In the genomic region with DNA sequence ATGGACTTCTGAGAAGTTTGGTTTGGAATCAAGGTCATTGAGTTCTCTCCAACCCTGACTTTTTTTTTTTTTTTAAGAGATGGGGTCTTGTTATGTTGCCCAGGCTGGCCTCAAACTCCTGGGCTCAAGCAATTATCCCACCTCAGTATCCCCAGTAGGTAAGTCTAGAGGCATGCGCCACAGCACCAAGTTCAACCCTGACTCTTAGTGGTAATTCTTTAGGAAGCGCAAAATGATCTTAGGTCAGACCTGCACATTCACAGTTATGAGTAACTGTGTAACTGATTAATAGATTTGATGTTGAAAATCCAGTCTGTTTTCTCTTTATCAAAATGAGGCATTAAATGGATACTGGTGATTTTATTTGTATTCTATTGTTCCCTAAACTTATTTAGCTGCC, we compare ENCODE assay signal across 23 cellular contexts.
DNase-seq lines count a peak whose midpoint lies in the region; ATAC-seq, FAIRE-seq and TF ChIP-seq lines count a peak whose summit lies in the region.
"Had no signal": no experiment of that assay in that cellular context is flagged by ENCODE, and none has a peak within 500 bp of the region (broad histone marks: within the 10 kb centered on the region; RNA-seq: fewer than 3 reads in every experiment).

No MANE protein-coding gene starts in this region.

- WGBS in mesenchymal stem cell, result 100% methylated on average over 1 of the region's 2 CpGs

- no peak overlapping the region for H3K18ac ChIP-seq in mesenchymal stem cell (ENCODE audit: low read depth in 1 of 2, low read length in 2 of 2)

- H2BK12ac ChIP-seq in mesenchymal stem cell (ENCODE audit: low read length in 2 of 2), result no peak overlapping the region

- H4K91ac ChIP-seq in mesenchymal stem cell (ENCODE audit: low read length), result no peak overlapping the region

- in situ Hi-C loops in ACHN (cut with HindIII; ENCODE audit: low pct_ligation_motif_present, low pct_unique_long_range_greater_than_20kb, low sequenced_read_pairs), result no loop called here

- no peak for TF ChIP-seq CTCF in HFFc6 (IDR thresholded peaks at IDR 0.05)
- TF ChIP-seq CTCF in astrocyte (IDR thresholded peaks at IDR 0.05; ENCODE audit: insufficient read depth, low read depth, low read length), result no peak

- peaks cover 26% of the 10 kb centered on the region for H3K4me1 Mint-ChIP-seq in HFFc6 (ENCODE audit: low read depth)
- H3K4me1 Mint-ChIP-seq in astrocyte (ENCODE audit: low read depth, unreplicated experiment), result peaks cover 16% of the 10 kb centered on the region
- H3K4me1 Mint-ChIP-seq: CD4-positive, CD25-positive, alpha-beta regulatory T cell; CD8-positive, alpha-beta memory T cell; GM23338; IgD-negative memory B cell had no signal

- H3K4me3 ChIP-seq in astrocyte (ENCODE audit: insufficient read depth, low read depth, low read length), result no peak overlapping the region
- no peak overlapping the region for H3K4me3 ChIP-seq in mesenchymal stem cell (ENCODE audit: insufficient read depth in 1 of 2, low read depth in 1 of 2, low read length in 2 of 2)
- H3K4me3 ChIP-seq: GM12878, GM23338 had no signal

- H3K9me3 Mint-ChIP-seq in HFFc6 (no peaks in the 10 kb centered on the region), astrocyte (ENCODE audit: unreplicated experiment) (no peaks in the 10 kb centered on the region)
- H3K9me3 Mint-ChIP-seq: GM23338 had no signal

- no peak overlapping the region for H3K14ac ChIP-seq in mesenchymal stem cell (ENCODE audit: low read length in 2 of 2)

- H3K27ac ChIP-seq in astrocyte (ENCODE audit: low read depth, low read length) (no peak overlapping the region), mesenchymal stem cell (ENCODE audit: low read length, poor library complexity, severe bottlenecking) (peak overlapping the region; percentile 91)

- H3K4me1 ChIP-seq in astrocyte (ENCODE audit: insufficient read depth, low read length) (peaks cover 15% of the 10 kb centered on the region), mesenchymal stem cell (ENCODE audit: control insufficient read depth, insufficient read depth, low read depth, low read length) (peaks cover 4% of the 10 kb centered on the region)
- H3K4me1 ChIP-seq: BE2C had no signal

- H3K4me2 ChIP-seq in astrocyte (ENCODE audit: low read length) (peak overlapping the region; percentile 71), mesenchymal stem cell (ENCODE audit: low read length, poor library complexity, severe bottlenecking) (no peak overlapping the region)
- H3K4me2 ChIP-seq: GM23338 had no signal

- FAIRE-seq in astrocyte (lab: Jason Lieb, UNC), result no peak
- FAIRE-seq: GM12878, H54, HTR-8/SVneo had no signal

- no peaks in the 10 kb centered on the region for H4K20me1 ChIP-seq in astrocyte (ENCODE audit: insufficient read depth, low read length)

- H3K27ac Mint-ChIP-seq in HFFc6 (peak overlapping the region; percentile 39; the same call in 1 of the 2 replicates), astrocyte (ENCODE audit: unreplicated experiment) (peak overlapping the region; percentile 38)
- H3K27ac Mint-ChIP-seq: CD4-positive, CD25-positive, alpha-beta regulatory T cell; CD8-positive, alpha-beta memory T cell; GM23338; IgD-negative memory B cell had no signal

- no peak overlapping the region for H3K4ac ChIP-seq in mesenchymal stem cell (ENCODE audit: low read depth in 1 of 2, low read length in 2 of 2)

- no peaks in the 10 kb centered on the region for H3K79me1 ChIP-seq in mesenchymal stem cell (replicated peaks; ENCODE audit: low read length, poor library complexity, severe bottlenecking)

- H3K36me3 ChIP-seq in astrocyte (ENCODE audit: insufficient read depth, low read length) (no peaks in the 10 kb centered on the region), mesenchymal stem cell (ENCODE audit: control insufficient read depth in 1 of 2, insufficient read depth in 2 of 2, low read depth in 1 of 2, low read length in 2 of 2) (peaks cover 0 to 4% of the 10 kb centered on the region in 2 experiments)
- H3K36me3 ChIP-seq: BE2C had no signal

- ATAC-seq in HG02588 (IDR thresholded peaks at IDR 0.05; ENCODE audit: unreplicated experiment), result no peak
- ATAC-seq: GM12878, GM23338 had no signal

- H3K27me3 Mint-ChIP-seq in HFFc6 (ENCODE audit: insufficient read depth), result no peaks in the 10 kb centered on the region
- H3K27me3 Mint-ChIP-seq in astrocyte (ENCODE audit: low read depth, unreplicated experiment), result no peaks in the 10 kb centered on the region
- H3K27me3 Mint-ChIP-seq: CD4-positive, CD25-positive, alpha-beta regulatory T cell; CD8-positive, alpha-beta memory T cell; IgD-negative memory B cell had no signal

- DNase-seq in ACHN (peak; percentile 34), HFFc6 (no peak), astrocyte (ENCODE audit: low read depth) (no peak), mesenchymal stem cell (no peak), ureter (ENCODE audit: low spot score) (no peak), amniotic stem cell (lab: John Stamatoyannopoulos, UW) (no peak), AML-193 (lab: John Stamatoyannopoulos, UW) (no peak)
- DNase-seq: 8988T; BE2C; C1 segment of cervical spinal cord; CD4-positive, CD25-positive, alpha-beta regulatory T cell; CD8-positive, alpha-beta memory T cell; COR-L47; DMS 273 treated with DMSO at 0.1 percent for 48 hours; DMS53; DND-41; KBM-7 had no signal

- H3K36me3 Mint-ChIP-seq in HFFc6 (ENCODE audit: low read depth), result no peaks in the 10 kb centered on the region; the same call in 1 of the 2 replicates
- no peaks in the 10 kb centered on the region for H3K36me3 Mint-ChIP-seq in astrocyte (ENCODE audit: low read depth, unreplicated experiment)
- H3K36me3 Mint-ChIP-seq: CD4-positive, CD25-positive, alpha-beta regulatory T cell; IgD-negative memory B cell had no signal

- H4K8ac ChIP-seq in mesenchymal stem cell (ENCODE audit: low read length), result no peak overlapping the region

- H3K27me3 ChIP-seq in astrocyte (ENCODE audit: insufficient read depth, low read length) (no peaks in the 10 kb centered on the region), mesenchymal stem cell (ENCODE audit: control insufficient read depth in 1 of 2, insufficient read depth in 1 of 2, low read length in 2 of 2) (no peaks in the 10 kb centered on the region)
- H3K27me3 ChIP-seq: BE2C had no signal

- no peak overlapping the region for H2BK120ac ChIP-seq in mesenchymal stem cell (ENCODE audit: low read depth, low read length)

- peak overlapping the region; percentile 73 for H2AK5ac ChIP-seq in mesenchymal stem cell (ENCODE audit: low read length, severe bottlenecking)

- no peak overlapping the region for H2BK15ac ChIP-seq in mesenchymal stem cell (ENCODE audit: low read depth, poor library complexity, severe bottlenecking)

- peak overlapping the region; percentile 10; the same call in 1 of the 2 replicates for H3K4me3 Mint-ChIP-seq in HFFc6
- no peak overlapping the region for H3K4me3 Mint-ChIP-seq in astrocyte (ENCODE audit: unreplicated experiment)
- H3K4me3 Mint-ChIP-seq: CD4-positive, CD25-positive, alpha-beta regulatory T cell; CD8-positive, alpha-beta memory T cell; GM23338; IgD-negative memory B cell had no signal

- H2AFZ ChIP-seq in astrocyte (ENCODE audit: low read depth, low read length) (no peak overlapping the region), mesenchymal stem cell (ENCODE audit: low read depth, low read length) (no peak overlapping the region)
- H2AFZ ChIP-seq: GM23338 had no signal

- H3K79me2 ChIP-seq in astrocyte (ENCODE audit: insufficient read depth, low read length), result no peaks in the 10 kb centered on the region

- no peak overlapping the region for H3K23ac ChIP-seq in mesenchymal stem cell (ENCODE audit: low read length in 2 of 2)

- peak overlapping the region; percentile 92 for H2BK5ac ChIP-seq in mesenchymal stem cell (ENCODE audit: low read depth, low read length, poor library complexity, severe bottlenecking)

- no peaks in the 10 kb centered on the region for H3K9me3 ChIP-seq in astrocyte (ENCODE audit: insufficient read depth, low read depth, low read length)
- no peaks in the 10 kb centered on the region for H3K9me3 ChIP-seq in mesenchymal stem cell (ENCODE audit: control insufficient read depth, low read length)
- H3K9me3 ChIP-seq: BE2C had no signal

- no peak overlapping the region for H3K9ac ChIP-seq in astrocyte (ENCODE audit: low read length)
- no peak overlapping the region for H3K9ac ChIP-seq in mesenchymal stem cell (ENCODE audit: low read length)
